8 cellular contexts compared by ENCODE assay signal in the genomic region with DNA sequence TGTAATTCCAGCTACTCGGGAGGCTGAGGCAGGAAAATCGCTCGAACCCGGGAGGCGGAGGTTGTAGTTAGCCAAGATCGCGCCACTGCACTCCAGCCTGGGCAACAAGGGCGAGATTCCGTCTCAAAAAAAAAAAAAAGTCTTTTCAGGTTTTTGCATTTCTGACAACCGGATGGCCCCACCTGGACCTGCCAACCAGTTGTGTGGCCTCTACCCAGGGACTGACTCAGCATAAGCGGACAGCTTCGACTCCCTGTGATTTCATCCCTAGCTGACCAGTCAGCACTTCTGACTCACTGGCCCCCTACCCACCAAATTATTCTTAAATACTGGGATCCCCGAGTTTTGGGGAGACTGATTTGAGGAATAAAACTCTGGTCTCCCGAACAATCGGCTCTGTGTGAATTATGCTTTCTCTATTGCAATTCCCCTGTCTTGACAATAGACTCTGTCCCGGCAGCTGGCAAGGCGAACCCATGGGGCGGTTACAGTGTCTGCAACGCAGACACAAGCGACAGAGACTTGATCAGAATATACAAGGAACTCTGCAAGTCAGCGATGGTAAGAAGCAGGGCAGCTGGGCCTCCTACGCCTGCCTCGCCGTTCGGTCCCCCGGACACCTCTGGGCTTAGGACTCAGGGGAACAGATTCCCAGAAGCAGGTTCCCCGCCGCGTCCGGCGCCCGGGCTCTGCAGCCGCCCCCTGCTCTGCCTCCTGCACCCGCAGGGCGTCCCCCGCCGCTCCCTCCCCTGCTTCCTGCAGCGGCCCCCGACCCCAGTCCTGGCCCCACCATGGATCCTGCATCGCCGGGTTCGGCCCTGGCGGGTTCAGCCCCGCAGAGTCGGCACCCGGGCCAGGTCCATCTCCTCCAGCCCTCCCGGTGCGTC. TPM values are rescaled to one million over a fixed set of nuclear protein-coding genes. Genes with fewer than 3 reads are reported as not detected.
DNase-seq lines count a peak whose midpoint lies in the region; ATAC-seq and TF ChIP-seq lines count a peak whose summit lies in the region.

No MANE protein-coding gene starts in this region.

- H3K9me2 ChIP-seq in hepatocyte (replicated peaks; ENCODE audit: insufficient read depth), result no peaks in the 10 kb centered on the region

- H3K79me2 ChIP-seq in hepatocyte, result peaks cover 42% of the 10 kb centered on the region

- peaks cover 12% of the 10 kb centered on the region for H4K20me1 ChIP-seq in hepatocyte (ENCODE audit: insufficient read depth, poor library complexity, severe bottlenecking)

- WGBS in hepatocyte (ENCODE audit: low lambda C conversion rate, missing lambda C conversion rate), result 26% methylated on average over 36 of the region's 48 CpGs

- H3K27me3 ChIP-seq in GM06990 (replicated peaks; ENCODE audit: control insufficient read depth, insufficient read depth, low read length), result no peaks in the 10 kb centered on the region
- H3K27me3 ChIP-seq in H7 (ENCODE audit: control insufficient read depth, insufficient read depth, low read length), result no peaks in the 10 kb centered on the region
- H3K27me3 ChIP-seq in adipocyte (replicated peaks; ENCODE audit: control insufficient read depth, insufficient read depth, low read length), result no peaks in the 10 kb centered on the region
- no peaks in the 10 kb centered on the region for H3K27me3 ChIP-seq in hepatocyte

- H3K4me1 ChIP-seq in adipocyte (ENCODE audit: control insufficient read depth, insufficient read depth, low read length), result peaks cover 26% of the 10 kb centered on the region
- H3K4me1 ChIP-seq in hepatocyte (ENCODE audit: insufficient read depth), result peaks cover 16% of the 10 kb centered on the region

- peak overlapping the region; percentile 97 for H3K9ac ChIP-seq in adipocyte (ENCODE audit: low read length)

- H3K9me3 ChIP-seq in adipocyte (ENCODE audit: control insufficient read depth, low read length), result no peaks in the 10 kb centered on the region
- no peaks in the 10 kb centered on the region for H3K9me3 ChIP-seq in hepatocyte (ENCODE audit: low read depth)

- peak overlapping the region; percentile 73 for H3K4me3 ChIP-seq in GM06990 (replicated peaks; ENCODE audit: low read depth, low read length)
- peak overlapping the region; percentile 95 for H3K4me3 ChIP-seq in H7 (ENCODE audit: insufficient read depth, low read depth, low read length)
- peak overlapping the region; percentile 95 for H3K4me3 ChIP-seq in adipocyte (ENCODE audit: low read length)
- H3K4me3 ChIP-seq in hepatocyte, result peak overlapping the region; percentile 91

- peak overlapping the region; percentile 80 for H2AFZ ChIP-seq in hepatocyte

- no peak for ATAC-seq in HG02610 (IDR thresholded peaks at IDR 0.05; ENCODE audit: unreplicated experiment)

- H3K27ac ChIP-seq in hepatocyte, result peak overlapping the region; percentile 78

- H3K4me2 ChIP-seq in hepatocyte, result peak overlapping the region; percentile 99

- DNase-seq in GM06990 (ENCODE audit: extremely low read depth, insufficient read length) (no peak), H7 (no peak), NCI-H1105 treated with DMSO at 0.1 percent for 48 hours (lab: John Stamatoyannopoulos, UW) (peak; percentile 38), adipocyte (ENCODE audit: low read depth) (peak; percentile 34), hepatocyte (ENCODE audit: low spot score) (no peak), renal cortical epithelial cell (ENCODE audit: low read depth) (peak; percentile 48), NCI-H187 (lab: John Stamatoyannopoulos, UW) (no peak)

- H3K36me3 ChIP-seq in GM06990 (ENCODE audit: control insufficient read depth, insufficient read depth, low read length) (no peaks in the 10 kb centered on the region; the same call in 1 of the 2 replicates), H7 (replicated peaks; ENCODE audit: control insufficient read depth, insufficient read depth, low read length) (no peaks in the 10 kb centered on the region; the same call in 1 of the 2 replicates), adipocyte (ENCODE audit: control insufficient read depth, insufficient read depth, low read length, severe bottlenecking) (no peaks in the 10 kb centered on the region), hepatocyte (replicated peaks; ENCODE audit: insufficient read depth, low read depth) (no peaks in the 10 kb centered on the region)

- TF ChIP-seq CTCF in GM06990 (IDR thresholded peaks at IDR 0.05; ENCODE audit: insufficient read depth, low read length, poor library complexity, severe bottlenecking) (no peak), hepatocyte (IDR thresholded peaks at IDR 0.05; ENCODE audit: poor library complexity) (no peak)

RNA-seq across cellular contexts. Expression of a gene that starts 0.7 kb away (rescaled TPM):
- total RNA-seq in H7 (2014; rRNA removed; shearing (Covaris generic)), result 264 and 269 TPM in 2 replicates
- total RNA-seq in hepatocyte (132 and 137 TPM in 2 replicates), renal cortical epithelial cell (188 and 419 TPM in 2 replicates)
- polyA plus RNA-seq in hepatocyte, result 161 and 178 TPM in 2 replicates

RNA-seq across cellular contexts. Expression of a gene that starts 30.8 kb away (rescaled TPM):
- total RNA-seq in H7 (2014; rRNA removed; shearing (Covaris generic)), result 48.7 and 54.6 TPM in 2 replicates
- 21.4 and 24.2 TPM in 2 replicates for total RNA-seq in hepatocyte
- 21.6 and 29.0 TPM in 2 replicates for polyA plus RNA-seq in hepatocyte
- 16.7 and 38.0 TPM in 2 replicates for total RNA-seq in renal cortical epithelial cell

RNA-seq across cellular contexts. Expression of a gene that starts 40.5 kb away (rescaled TPM):
- total RNA-seq in H7 (2014; rRNA removed; shearing (Covaris generic)), result 3.7 and 18.8 TPM in 2 replicates
- total RNA-seq in hepatocyte, result 135 and 157 TPM in 2 replicates
- polyA plus RNA-seq in hepatocyte, result 310 and 339 TPM in 2 replicates
- 235 and 376 TPM in 2 replicates for total RNA-seq in renal cortical epithelial cell

RNA-seq across cellular contexts. Expression of a gene that starts 43.4 kb away (rescaled TPM):
- 0.14 TPM in 1 of 2 replicates, not detected in the other for total RNA-seq in H7 (2014; rRNA removed; shearing (Covaris generic))
- total RNA-seq in hepatocyte (not detected in 2 replicates), renal cortical epithelial cell (0.60 TPM in 1 of 2 replicates, not detected in the other)
- 0.39 TPM in 1 of 2 replicates, not detected in the other for polyA plus RNA-seq in hepatocyte

RNA-seq across cellular contexts. Expression of a gene that starts 50.9 kb away (rescaled TPM):
- 27.0 and 36.0 TPM in 2 replicates for total RNA-seq in H7 (2014; rRNA removed; shearing (Covaris generic))
- 23.8 and 26.7 TPM in 2 replicates for total RNA-seq in hepatocyte
- 35.5 and 38.1 TPM in 2 replicates for polyA plus RNA-seq in hepatocyte
- 3.6 and 7.7 TPM in 2 replicates for total RNA-seq in renal cortical epithelial cell

Comparison
In these comparisons a context has a peak if more than half of its experiments do, and no peak if none do; other contexts are left out.
1. DNase-seq: peak in NCI-H1105 treated with DMSO at 0.1 percent for 48 hours (single experiment), adipocyte (single experiment) and renal cortical epithelial cell (single experiment); none in GM06990 (single experiment), H7 (single experiment), hepatocyte (single experiment) and NCI-H187 (0 of 2).
2. Peak in every context shown above with its lines, with median percentiles within 50 percentile points of each other: H3K4me3 ChIP-seq.